11 cellular contexts compared by ENCODE assay signal in genomic region chr9:7811679-7812078, GRCh38.
"Had no signal": no experiment of that assay in that cellular context is flagged by ENCODE, and none has a peak within 500 bp of the region (broad histone marks: within the 10 kb centered on the region; RNA-seq: fewer than 3 reads in every experiment).

No MANE protein-coding gene starts in this region.

- ATAC-seq: heart left ventricle; stimulated activated naive CD8-positive, alpha-beta T cell treated with anti-CD3 and anti-CD28 coated beads, Interleukin-15, Interleukin-2, amounts not matched to agents 100 U/mL and 50 U/mL, for 24 hours; upper lobe of right lung; WTC11 had no signal

- DNase-seq: activated CD4-positive, alpha-beta T cell treated with anti-CD3 and anti-CD28 coated beads, Interleukin-2, amount 10 ng/mL, durations not matched to agents 24 days and 14 days; activated naive CD4-positive, alpha-beta T cell; adrenal gland; effector memory CD4-positive, alpha-beta T cell; heart left ventricle; left ventricle myocardium inferior; stimulated activated CD4-positive, alpha-beta T cell treated with anti-CD3 and anti-CD28 coated beads, Interleukin-4, amount 100 ng/mL, for 1 hour; stimulated activated CD8-positive, alpha-beta memory T cell treated with anti-CD3 and anti-CD28 coated beads, Interleukin-4, amount 100 ng/mL, for 48 hours; stimulated activated naive CD8-positive, alpha-beta T cell treated with anti-CD3 and anti-CD28 coated beads, Interleukin-15, Interleukin-2, amounts not matched to agents 100 U/mL and 50 U/mL, for 24 hours; upper lobe of right lung had no signal
